20 cellular contexts compared by ENCODE assay signal in the genomic region with DNA sequence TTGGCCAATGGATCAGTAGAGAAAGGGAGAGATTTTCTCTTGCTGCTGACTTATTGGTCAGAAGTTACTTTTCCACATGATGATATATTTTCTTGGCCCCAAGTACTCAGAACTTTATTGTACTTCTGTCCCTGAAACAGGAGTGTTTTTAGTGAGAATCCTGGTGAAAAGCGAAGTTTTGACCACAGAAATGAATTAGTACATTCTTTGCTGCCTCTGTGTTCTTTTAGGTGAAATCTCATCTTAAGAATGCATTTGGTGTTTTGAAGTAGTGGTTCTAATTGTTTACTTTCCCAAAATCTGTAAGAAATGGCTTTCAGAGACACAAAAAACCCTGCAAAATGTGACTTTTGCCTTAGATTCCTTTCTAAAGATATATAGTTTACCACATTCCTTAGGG.
"Had no signal": no experiment of that assay in that cellular context is flagged by ENCODE, and none has a peak within 500 bp of the region (broad histone marks: within the 10 kb centered on the region; RNA-seq: fewer than 3 reads in every experiment).

No MANE protein-coding gene starts in this region.

- ATAC-seq: HepG2, K562 had no signal

- H3K9ac ChIP-seq: KMS-11, SK-N-SH had no signal

- FAIRE-seq: HepG2, K562, RCC 7860 had no signal

- H3K9me3 ChIP-seq: SK-N-SH had no signal

- H3K4me3 Mint-ChIP-seq: IgD-negative memory B cell had no signal

- H3K4me3 ChIP-seq: K562 had no signal

- H3K4me2 ChIP-seq: KMS-11, SK-N-SH had no signal

- H3K9me3 Mint-ChIP-seq: IgD-negative memory B cell had no signal

- DNase-seq: Kasumi-1, MV-4-11, NCI-H1048, NCI-H1105, NCI-H1436 treated with DMSO at 0.1 percent for 48 hours, NCI-H1694, NCI-H187 treated with DMSO at 0.1 percent for 48 hours, NCI-H2029 treated with DMSO at 0.1 percent for 48 hours, NCI-H2227 treated with DMSO at 0.1 percent for 48 hours, NCI-H526 treated with DMSO at 0.1 percent for 48 hours, NCI-H774, SHP77, SK-N-SH, SW 1271 had no signal

- H3K27ac Mint-ChIP-seq: IgD-negative memory B cell had no signal

- H3K4me1 Mint-ChIP-seq: IgD-negative memory B cell had no signal

- H3K27ac ChIP-seq: KMS-11, RWPE1 had no signal
